In genomic region chr3:142735462-142735861, GRCh38 we compare ENCODE assay signal across 25 cellular contexts. TPM values are rescaled to one million over a fixed set of nuclear protein-coding genes. Genes with fewer than 3 reads are reported as not detected.
DNase-seq lines count a peak whose midpoint lies in the region; ATAC-seq lines count a peak whose summit lies in the region.
"Had no signal": no experiment of that assay in that cellular context is flagged by ENCODE, and none has a peak within 500 bp of the region (broad histone marks: within the 10 kb centered on the region; RNA-seq: fewer than 3 reads in every experiment).

No MANE protein-coding gene starts in this region.

- DNase-seq in NCI-H1105 treated with DMSO at 0.1 percent for 48 hours (lab: John Stamatoyannopoulos, UW) (peak; percentile 27), NCI-H1105 (lab: John Stamatoyannopoulos, UW) (no peak), NCI-H69 (lab: John Stamatoyannopoulos, UW) (peak; percentile 76), Right ventricle myocardium superior (no peak), myocyte (ENCODE audit: low read depth) (peak; percentile 14), NCI-H526 treated with DMSO at 0.1 percent for 48 hours (lab: John Stamatoyannopoulos, UW) (no peak)
- no peak for DNase-seq in stimulated activated naive CD4-positive, alpha-beta T cell (lab: John Stamatoyannopoulos, UW)
- DNase-seq in activated CD4-positive, alpha-beta T cell treated with anti-CD3 and anti-CD28 coated beads, Interleukin-2, amount 50 U/mL, for 1 hour: no peak
- DNase-seq: activated CD4-positive, alpha-beta memory T cell treated with anti-CD3 and anti-CD28 coated beads, Interleukin-2, amount 10 ng/mL, durations not matched to agents 7 days and 5 days; activated CD8-positive, alpha-beta memory T cell treated with anti-CD3 and anti-CD28 coated beads, Interleukin-2, amount 50 U/mL, for 48 hours; caudate nucleus; CD4-positive, alpha-beta T cell; foreskin melanocyte; GDM1; H7; IMR-90; left lung; naive B cell; NCI-H2107; occipital lobe; SHP77 treated with DMSO at 0.1 percent for 48 hours; stimulated activated naive CD4-positive, alpha-beta T cell treated with Interleukin-2 at 50 U/mL for 16 hours; testis had no signal

- intact Hi-C loops in Right ventricle myocardium superior (cut with DNase I): no loop called here

- ATAC-seq in Right ventricle myocardium superior (ENCODE audit: poor library complexity): peak; percentile 89
- ATAC-seq: activated T-helper 17 cell treated with anti-CD3 and anti-CD28 coated beads, Interleukin-2, amount 50 U/mL, for 72 hours; esophagus mucosa; left lung had no signal

RNA-seq across cellular contexts. Expression of gene TRPC1, which starts 11.6 kb away (rescaled TPM):
- total RNA-seq in Right ventricle myocardium superior (10.0 TPM), myocyte (8.4 and 10.0 TPM in 2 replicates)
- 7.6 TPM for polyA plus RNA-seq in myocyte (2012)

Comparison
In these comparisons a context has a peak if more than half of its experiments do, and no peak if none do; other contexts are left out.
1. DNase-seq: peak in NCI-H1105 treated with DMSO at 0.1 percent for 48 hours (single experiment), NCI-H69 (single experiment) and myocyte (single experiment); none in NCI-H1105 (single experiment), Right ventricle myocardium superior (single experiment), stimulated activated naive CD4-positive, alpha-beta T cell (0 of 6), activated CD4-positive, alpha-beta T cell treated with anti-CD3 and anti-CD28 coated beads, Interleukin-2, amount 50 U/mL, for 1 hour (single experiment) and NCI-H526 treated with DMSO at 0.1 percent for 48 hours (single experiment).